ENCODE assay signal across 13 cellular contexts in the genomic region with DNA sequence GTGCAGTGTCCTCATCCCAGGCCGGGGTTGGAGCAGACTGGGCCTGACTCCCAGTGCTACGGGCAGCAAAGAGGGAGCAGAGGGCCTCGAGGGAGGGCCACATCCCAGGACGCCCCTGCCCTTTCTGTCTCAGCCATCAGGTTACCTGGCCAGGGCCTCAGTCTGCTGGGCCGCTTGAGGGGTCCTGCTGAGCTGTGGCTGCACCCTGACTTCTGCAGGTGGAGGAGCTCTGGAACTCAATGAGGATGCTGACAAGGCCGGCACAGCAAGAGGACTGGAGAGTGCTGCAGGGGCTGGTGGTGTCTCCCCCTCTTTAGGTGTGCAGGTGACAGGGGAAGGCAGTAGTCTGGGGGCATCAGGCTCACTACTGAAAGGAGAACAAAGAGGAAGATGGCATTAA.
"Had no signal": no experiment of that assay in that cellular context is flagged by ENCODE, and none has a peak within 500 bp of the region (broad histone marks: within the 10 kb centered on the region; RNA-seq: fewer than 3 reads in every experiment).

No MANE protein-coding gene starts in this region.

- H3K9me3 Mint-ChIP-seq: natural killer cell treated with Interleukin-12 subunit alpha and Interleukin-12 subunit beta and Interleukin-15 and Interleukin-18, amount 100 ng/mL, for 72 hours had no signal

- H3K27ac ChIP-seq: left lung, psoas muscle, tibial artery had no signal

- DNase-seq: activated CD4-positive, alpha-beta T cell treated with anti-CD3 and anti-CD28 coated beads, Interleukin-2, amount 50 U/mL, for 1 hour; activated CD8-positive, alpha-beta memory T cell treated with anti-CD3 and anti-CD28 coated beads for 24 hours; activated naive CD4-positive, alpha-beta T cell treated with anti-CD3 and anti-CD28 coated beads, Interleukin-2, amount 50 U/mL, for 16 hours; caudate nucleus; hippocampal formation; left lung; psoas muscle; stimulated activated CD4-positive, alpha-beta T cell treated with anti-CD3 and anti-CD28 coated beads, Interleukin-12 subunit alpha, Interleukin-12 subunit beta, amount 100 ng/mL, for 4 hours had no signal

- ATAC-seq: esophagus mucosa; left lung; natural killer cell treated with Interleukin-12 subunit alpha and Interleukin-12 subunit beta and Interleukin-15 and Interleukin-18, amount 100 ng/mL, for 72 hours; psoas muscle had no signal

- FAIRE-seq: colon, keratinocyte had no signal

- H3K27me3 ChIP-seq: left lung, tibial artery had no signal

- H3K9me3 ChIP-seq: left lung, psoas muscle, tibial artery had no signal

- H3K27me3 Mint-ChIP-seq: natural killer cell treated with Interleukin-12 subunit alpha and Interleukin-12 subunit beta and Interleukin-15 and Interleukin-18, amount 100 ng/mL, for 72 hours had no signal

- H3K4me3 ChIP-seq: left lung, psoas muscle, tibial artery had no signal
